ENCODE assay signal across 28 cellular contexts in the genomic region with DNA sequence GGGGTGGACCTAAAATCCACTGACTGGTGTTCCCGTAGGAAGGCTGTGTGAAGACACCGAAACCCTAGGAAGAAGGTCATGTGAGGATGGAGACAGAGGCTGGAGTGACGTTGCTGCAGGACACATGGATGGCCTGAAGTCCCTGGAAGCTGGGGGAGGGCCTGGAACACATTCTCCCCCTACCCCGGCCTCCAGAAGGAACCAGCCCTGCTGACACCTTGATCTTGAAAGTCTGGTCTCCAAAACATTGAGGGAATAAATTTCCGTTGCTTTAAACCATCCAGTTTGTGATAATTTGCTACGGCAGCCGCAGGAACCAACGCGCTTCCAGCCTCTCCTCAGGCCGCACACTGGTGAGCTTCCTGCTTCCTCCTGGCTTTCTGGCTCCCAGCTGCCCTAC.
"Had no signal": no experiment of that assay in that cellular context is flagged by ENCODE, and none has a peak within 500 bp of the region (broad histone marks: within the 10 kb centered on the region; RNA-seq: fewer than 3 reads in every experiment).

No MANE protein-coding gene starts in this region.

- H2AFZ ChIP-seq: hepatocyte, parathyroid adenoma had no signal

- H3K4me2 ChIP-seq: hepatocyte, smooth muscle cell had no signal

- H3K4me1 ChIP-seq: colonic mucosa, foreskin keratinocyte, gastroesophageal sphincter, heart left ventricle, left lung, parathyroid adenoma, suprapubic skin had no signal

- H3K27me3 ChIP-seq: colonic mucosa, foreskin keratinocyte, heart left ventricle, hepatocyte, left lung, neutrophil, suprapubic skin had no signal

- H3K36me3 Mint-ChIP-seq: naive thymus-derived CD8-positive, alpha-beta T cell had no signal

- DNase-seq: colonic mucosa; effector memory CD8-positive, alpha-beta T cell; foreskin keratinocyte; heart left ventricle; kidney; left lung; mammary epithelial cell; mesendoderm; midbrain; stimulated activated CD4-positive, alpha-beta T cell treated with anti-CD3 and anti-CD28 coated beads, Interleukin-12 subunit alpha, Interleukin-12 subunit beta, amount 100 ng/mL, for 4 hours; stimulated activated CD4-positive, alpha-beta T cell treated with anti-CD3 and anti-CD28 coated beads, Interleukin-1b, Interleukin-23, amount 100 ng/mL, for 48 hours; stimulated activated CD4-positive, alpha-beta T cell treated with anti-CD3 and anti-CD28 coated beads, Interleukin-4, amount 100 ng/mL, for 1 hour; stimulated activated CD8-positive, alpha-beta memory T cell treated with anti-CD3 and anti-CD28 coated beads, Interleukin-4, amount 100 ng/mL, for 48 hours; stimulated activated naive CD4-positive, alpha-beta T cell; stimulated activated naive CD8-positive, alpha-beta T cell treated with anti-CD3 and anti-CD28 coated beads, Interleukin-15, amount 100 ng/mL, for 72 hours; trophoblast cell had no signal

- H3K4me3 ChIP-seq: colonic mucosa, gastroesophageal sphincter, heart left ventricle, hepatocyte, left lung, smooth muscle cell, suprapubic skin had no signal

- ATAC-seq: effector memory CD8-positive, alpha-beta T cell; esophagus mucosa; foreskin keratinocyte; gastroesophageal sphincter; heart left ventricle; left lung; naive thymus-derived CD8-positive, alpha-beta T cell; sciatic nerve; stimulated activated naive CD8-positive, alpha-beta T cell treated with anti-CD3 and anti-CD28 coated beads, Interleukin-15, amount 100 ng/mL, for 72 hours had no signal

- H3K4me1 Mint-ChIP-seq: central memory CD8-positive, alpha-beta T cell; naive thymus-derived CD8-positive, alpha-beta T cell; stimulated activated naive CD8-positive, alpha-beta T cell treated with anti-CD3 and anti-CD28 coated beads, Interleukin-15, amount 100 ng/mL, for 72 hours had no signal

- H3K9ac ChIP-seq: parathyroid adenoma had no signal

- H3K9me3 ChIP-seq: colonic mucosa, gastroesophageal sphincter, heart left ventricle, left lung, neutrophil, suprapubic skin had no signal

- H3K27ac ChIP-seq: colonic mucosa, epithelial cell of prostate, foreskin keratinocyte, gastroesophageal sphincter, heart left ventricle, hepatocyte, left lung, neutrophil, parathyroid adenoma, suprapubic skin had no signal

- FAIRE-seq: kidney had no signal

- H3K4me3 Mint-ChIP-seq: central memory CD8-positive, alpha-beta T cell; effector memory CD8-positive, alpha-beta T cell; naive thymus-derived CD8-positive, alpha-beta T cell; stimulated activated naive CD8-positive, alpha-beta T cell treated with anti-CD3 and anti-CD28 coated beads, Interleukin-15, amount 100 ng/mL, for 72 hours had no signal

- H3K36me3 ChIP-seq: colonic mucosa, gastroesophageal sphincter, heart left ventricle, left lung, neutrophil, suprapubic skin had no signal

- H3K27ac Mint-ChIP-seq: effector memory CD8-positive, alpha-beta T cell; naive thymus-derived CD8-positive, alpha-beta T cell; progenitor cell of endocrine pancreas had no signal
